9 cellular contexts compared by ENCODE assay signal in the genomic region with DNA sequence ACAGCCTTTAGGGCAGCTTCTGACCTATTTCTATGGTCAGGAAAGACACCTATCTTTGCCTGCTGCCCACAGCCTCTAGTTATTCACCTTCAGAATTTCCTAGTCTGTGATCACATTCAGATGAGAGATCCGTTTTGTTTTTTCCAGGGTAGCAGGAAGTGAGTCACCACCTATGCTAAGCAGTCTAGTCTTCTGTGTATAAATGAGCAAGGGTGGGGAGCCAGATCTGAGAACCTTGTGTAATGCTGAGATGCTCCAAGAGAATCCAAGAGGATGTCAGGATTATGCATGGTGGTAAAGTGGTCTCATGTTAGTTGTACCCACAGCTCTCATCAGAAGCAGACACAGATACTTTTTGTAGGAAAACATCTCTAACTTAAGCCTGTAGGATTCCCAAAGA. TPM values are rescaled to one million over a fixed set of nuclear protein-coding genes. Genes with fewer than 3 reads are reported as not detected.
DNase-seq lines count a peak whose midpoint lies in the region; ATAC-seq, FAIRE-seq and TF ChIP-seq lines count a peak whose summit lies in the region.
"Not testable (repeated sequence)": the region's sequence is repeated elsewhere in the genome, so short reads cannot be mapped to it uniquely, and the experiment has no call there.
"Had no signal": no experiment of that assay in that cellular context is flagged by ENCODE, and none has a peak within 500 bp of the region (broad histone marks: within the 10 kb centered on the region; RNA-seq: fewer than 3 reads in every experiment).

No MANE protein-coding gene starts in this region.

- TF ChIP-seq RAD21 in A549 (conservative IDR thresholded peaks at IDR 0.05 in 1 of 2, IDR thresholded peaks at IDR 0.05 in 1 of 2); HCT116 (IDR thresholded peaks at IDR 0.05; ENCODE audit: low read depth): not testable (repeated sequence)

- not testable (repeated sequence) for H3K27ac Mint-ChIP-seq in T-cell; activated CD8-positive, alpha-beta T cell treated with anti-CD3 and anti-CD28 coated beads for 36 hours; activated T-cell treated with anti-CD3 and anti-CD28 coated beads, Interleukin-2, amount 50 U/mL, for 72 hours; activated naive CD8-positive, alpha-beta T cell treated with anti-CD3 and anti-CD28 coated beads, Interleukin-2, amount 50 U/mL, for 24 hours

- H2AFZ ChIP-seq in HCT116 (ENCODE audit: low read depth, low read length, poor library complexity, severe bottlenecking), result not testable (repeated sequence)

- POLR2A ChIA-PET in A549 (lab: Yijun Ruan, JAX); HCT116 (lab: Charles Lee); T-cell (lab: Charles Lee); activated CD8-positive, alpha-beta T cell treated with anti-CD3 and anti-CD28 coated beads for 36 hours (lab: Charles Lee): not testable (repeated sequence)

- H3K9me3 ChIP-seq in A549; HCT116 (ENCODE audit: control insufficient read depth in 1 of 2, insufficient read depth in 1 of 2, low read depth in 1 of 2, low read length in 2 of 2): not testable (repeated sequence)

- H3K27me3 Mint-ChIP-seq in T-cell; activated CD8-positive, alpha-beta T cell treated with anti-CD3 and anti-CD28 coated beads for 36 hours; activated T-cell treated with anti-CD3 and anti-CD28 coated beads, Interleukin-2, amount 50 U/mL, for 72 hours (ENCODE audit: low read depth); activated naive CD8-positive, alpha-beta T cell treated with anti-CD3 and anti-CD28 coated beads, Interleukin-2, amount 50 U/mL, for 24 hours: not testable (repeated sequence)

- not testable (repeated sequence) for TF ChIP-seq POLR2A in A549 (IDR thresholded peaks at IDR 0.05; ENCODE audit: low read length); HCT116 (IDR thresholded peaks at IDR 0.05; ENCODE audit: borderline replicate concordance, extremely low read depth, insufficient read depth, insufficient read length)

- not testable (repeated sequence) for H3K4me3 ChIP-seq in A549; HCT116 (replicated peaks in 1 of 2; ENCODE audit: low read depth in 1 of 2, low read length in 2 of 2)

- not testable (repeated sequence) for H4K20me1 ChIP-seq in HCT116 (ENCODE audit: insufficient read depth)

- not testable (repeated sequence) for H3K9ac ChIP-seq in HCT116 (ENCODE audit: low read length)

- H3K4me3 Mint-ChIP-seq in T-cell; activated CD8-positive, alpha-beta T cell treated with anti-CD3 and anti-CD28 coated beads for 36 hours; activated T-cell treated with anti-CD3 and anti-CD28 coated beads, Interleukin-2, amount 50 U/mL, for 72 hours; activated naive CD8-positive, alpha-beta T cell treated with anti-CD3 and anti-CD28 coated beads, Interleukin-2, amount 50 U/mL, for 24 hours: not testable (repeated sequence)

- not testable (repeated sequence) for H3K9me2 ChIP-seq in HCT116 (ENCODE audit: insufficient read depth)

- ATAC-seq in A549 (peak; percentile 80 to 88; a peak in 5 of 6 replicates), HCT116 (peak; percentile 78), T-cell (replicated peaks in 1 of 4) (peak in 3 of 4 experiments; percentile 52 to 97 (median 75))
- peak; percentile 91 for ATAC-seq in activated CD8-positive, alpha-beta T cell treated with anti-CD3 and anti-CD28 coated beads for 36 hours
- ATAC-seq in activated T-cell treated with anti-CD3 and anti-CD28 coated beads, Interleukin-2, amount 50 U/mL, for 72 hours (replicated peaks in 1 of 2), result peak; percentile 79 to 81
- peak; percentile 100 for ATAC-seq in activated naive CD8-positive, alpha-beta T cell treated with anti-CD3 and anti-CD28 coated beads, Interleukin-2, amount 50 U/mL, for 24 hours

- not testable (repeated sequence) for DNase-seq in A549 (ENCODE audit: low read depth in 1 of 2, low spot score in 1 of 2); HCT116 (ENCODE audit: low read depth, low spot score); RCC 7860 (ENCODE audit: low spot score); T-cell; activated T-cell treated with anti-CD3 and anti-CD28 coated beads, Interleukin-2, amount 50 U/mL, for 72 hours; activated naive CD8-positive, alpha-beta T cell treated with anti-CD3 and anti-CD28 coated beads, Interleukin-2, amount 50 U/mL, for 24 hours
- peak; percentile 16 for DNase-seq in activated CD8-positive, alpha-beta T cell treated with anti-CD3 and anti-CD28 coated beads for 36 hours
- DNase-seq in stimulated activated CD4-positive, alpha-beta T cell treated with anti-CD3 and anti-CD28 coated beads, Interleukin-4, amount 100 ng/mL, for 24 hours, result peak; percentile 29

- not testable (repeated sequence) for H3K9me3 Mint-ChIP-seq in T-cell; activated CD8-positive, alpha-beta T cell treated with anti-CD3 and anti-CD28 coated beads for 36 hours; activated T-cell treated with anti-CD3 and anti-CD28 coated beads, Interleukin-2, amount 50 U/mL, for 72 hours; activated naive CD8-positive, alpha-beta T cell treated with anti-CD3 and anti-CD28 coated beads, Interleukin-2, amount 50 U/mL, for 24 hours

- not testable (repeated sequence) for BruUV-seq in HCT116 (replicated peaks; lab: Mats Ljungman, UMichigan)

- RAD21 ChIA-PET in HCT116 (lab: Charles Lee; ENCODE audit: low non-redundant PET in 1 of 2, low total read pairs in 2 of 2, uncharacterized antibody in 2 of 2, unreplicated experiment in 2 of 2), result not testable (repeated sequence)

- TF ChIP-seq CTCF in A549 (IDR thresholded peaks at IDR 0.05); HCT116 (IDR thresholded peaks at IDR 0.05 in 2 of 3, conservative IDR thresholded peaks at IDR 0.05 in 1 of 3; ENCODE audit: borderline replicate concordance in 1 of 3, insufficient read depth in 1 of 3, low read depth in 2 of 3, low read length in 2 of 3); activated CD8-positive, alpha-beta T cell treated with anti-CD3 and anti-CD28 coated beads for 36 hours (IDR thresholded peaks at IDR 0.05): not testable (repeated sequence)

- no CpG with 5 or more reads among the region's 1 CpG for WGBS in A549 (ENCODE audit: missing lambda C conversion rate)

- H3K27ac ChIP-seq in A549; HCT116 (ENCODE audit: low read depth, low read length): not testable (repeated sequence)

- H3K36me3 ChIP-seq in HCT116 (ENCODE audit: control insufficient read depth in 1 of 2, insufficient read depth in 2 of 2, low read length in 2 of 2), result not testable (repeated sequence)

- not testable (repeated sequence) for H3K4me1 Mint-ChIP-seq in T-cell; activated CD8-positive, alpha-beta T cell treated with anti-CD3 and anti-CD28 coated beads for 36 hours (ENCODE audit: low read depth); activated T-cell treated with anti-CD3 and anti-CD28 coated beads, Interleukin-2, amount 50 U/mL, for 72 hours (ENCODE audit: low read depth); activated naive CD8-positive, alpha-beta T cell treated with anti-CD3 and anti-CD28 coated beads, Interleukin-2, amount 50 U/mL, for 24 hours

- H3K4me2 ChIP-seq in A549; HCT116 (ENCODE audit: low read length): not testable (repeated sequence)

- CTCF ChIA-PET in A549 (lab: Yijun Ruan, JAX); HCT116 (lab: Charles Lee); T-cell (lab: Charles Lee); activated CD8-positive, alpha-beta T cell treated with anti-CD3 and anti-CD28 coated beads for 36 hours (lab: Charles Lee): not testable (repeated sequence)

- H3K4me1 ChIP-seq in A549; HCT116 (ENCODE audit: control insufficient read depth in 1 of 2, insufficient read depth in 2 of 2, low read length in 2 of 2): not testable (repeated sequence)

- H3K27me3 ChIP-seq in HCT116 (ENCODE audit: insufficient read depth, low read length), result not testable (repeated sequence)

- H3K36me3 Mint-ChIP-seq in T-cell, result peaks cover 15% of the 10 kb centered on the region
- H3K36me3 Mint-ChIP-seq in activated CD8-positive, alpha-beta T cell treated with anti-CD3 and anti-CD28 coated beads for 36 hours (ENCODE audit: low read depth); activated T-cell treated with anti-CD3 and anti-CD28 coated beads, Interleukin-2, amount 50 U/mL, for 72 hours (ENCODE audit: insufficient read depth in 2 of 2); activated naive CD8-positive, alpha-beta T cell treated with anti-CD3 and anti-CD28 coated beads, Interleukin-2, amount 50 U/mL, for 24 hours (ENCODE audit: low read depth): not testable (repeated sequence)

- TF ChIP-seq EP300 in A549 (IDR thresholded peaks at IDR 0.05), result not testable (repeated sequence)

- H3K79me2 ChIP-seq in HCT116 (ENCODE audit: insufficient read depth, low read length), result not testable (repeated sequence)

- not testable (repeated sequence) for FAIRE-seq in A549 (lab: Jason Lieb, UNC)
- peak; percentile 78 for FAIRE-seq in RCC 7860 (lab: Jason Lieb, UNC)

- intact Hi-C loops in HCT116 (cut with micrococcal nuclease); activated CD8-positive, alpha-beta T cell treated with anti-CD3 and anti-CD28 coated beads for 36 hours (cut with micrococcal nuclease): not testable (repeated sequence)

RNA-seq across cellular contexts. Expression of a gene that starts 8.7 kb away (rescaled TPM):
- polyA plus RNA-seq in A549 (2011; rRNA removed) (4.7 and 6.3 TPM in 2 replicates), A549 (2017; fragmentation: RNase III; extraction: RNeasy Plus Mini Kit Qiagen cat#74134 plus additional on column Dnase treatment) (3.9 to 4.8 TPM (median 4.4 TPM) in 3 replicates)
- polyA plus RNA-seq in A549 (2012; cell fraction: cytosol; rRNA removed), result 2.2 and 3.4 TPM in 2 replicates
- polyA plus RNA-seq in A549 (2012; cell fraction: nucleus; rRNA removed), result 5.4 and 8.3 TPM in 2 replicates
- 0.99 and 1.2 TPM in 2 replicates for polyA minus RNA-seq in A549 (2011; rRNA and poly(A)+ RNA removed)
- total RNA-seq in HCT116 (2021; ENCODE audit: unreplicated experiment) (4.3 TPM), T-cell (1 to 10 TPM; 2.9 to 5.4 (median 4.4) TPM)
- polyA plus RNA-seq in HCT116 (2012), result 7.3 and 9.8 TPM in 2 replicates
- 1 to 10 TPM; 3.8 to 3.9 TPM for total RNA-seq in activated CD8-positive, alpha-beta T cell treated with anti-CD3 and anti-CD28 coated beads for 36 hours
- total RNA-seq in activated T-cell treated with anti-CD3 and anti-CD28 coated beads, Interleukin-2, amount 50 U/mL, for 72 hours, result 1 to 10 TPM; 4.9 to 5.1 TPM
- polyA plus RNA-seq: CD14-positive monocyte had no signal
